ENCODE assay signal across 8 cellular contexts in the genomic region with DNA sequence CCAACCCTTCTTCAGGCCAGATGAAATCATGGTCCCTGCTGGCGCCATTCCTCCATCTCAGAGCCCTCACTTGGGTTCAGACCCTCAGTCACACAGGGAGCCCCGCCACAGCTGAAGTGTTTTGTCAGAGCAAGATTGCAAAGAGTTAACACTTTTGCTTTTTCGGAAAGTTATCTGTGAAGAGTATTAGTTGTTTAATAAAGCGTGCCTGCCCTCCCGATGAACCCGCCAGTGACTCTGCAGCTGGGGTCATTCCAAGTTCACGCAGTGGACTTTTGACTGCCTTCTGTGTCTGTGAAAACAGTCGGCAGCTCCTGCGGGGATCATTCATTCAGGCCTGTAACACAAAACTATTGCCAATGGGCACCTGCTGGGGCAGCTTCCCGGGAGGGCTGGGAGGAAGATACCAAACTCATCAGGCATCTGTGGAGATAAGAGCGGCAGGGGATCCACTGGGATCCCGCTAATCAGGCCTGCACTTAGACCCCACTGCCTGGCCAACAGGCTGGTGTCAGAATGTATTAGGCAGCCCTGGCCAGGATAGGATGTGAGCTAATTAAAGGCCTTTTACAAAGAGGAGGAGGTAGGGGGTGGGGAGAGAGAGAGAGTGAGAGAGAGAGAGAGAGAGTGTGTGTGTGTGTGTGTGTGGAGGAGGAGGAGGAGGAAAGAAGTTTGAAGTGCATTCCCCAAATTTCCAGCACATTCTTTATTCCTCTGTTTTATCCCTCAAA.
DNase-seq lines count a peak whose midpoint lies in the region; TF ChIP-seq lines count a peak whose summit lies in the region.

No MANE protein-coding gene starts in this region.

- H3K27me3 Mint-ChIP-seq in osteocyte (ENCODE audit: unreplicated experiment), result no peaks in the 10 kb centered on the region

- no peak overlapping the region for H3K4me3 ChIP-seq in SJCRH30
- no peak overlapping the region for H3K4me3 ChIP-seq in fibroblast of mammary gland (ENCODE audit: control insufficient read depth, low read depth, low read length)

- peak; percentile 96 for DNase-seq in Caki2 (ENCODE audit: low read depth)
- DNase-seq in SJCRH30, result peak; percentile 75 to 93
- DNase-seq in fibroblast of mammary gland (ENCODE audit: low read depth), result peak; percentile 43
- DNase-seq in osteocyte (ENCODE audit: extremely low spot score, unreplicated experiment), result no peak
- DNase-seq in cerebellar cortex (ENCODE audit: low spot score), result no peak
- no peak for DNase-seq in NCI-H2227 (lab: John Stamatoyannopoulos, UW; ENCODE audit: unreplicated experiment)
- no peak for DNase-seq in NCI-H526 treated with DMSO at 0.1 percent for 48 hours (lab: John Stamatoyannopoulos, UW)
- DNase-seq in LoVo (ENCODE audit: low spot score), result no peak

- H3K36me3 ChIP-seq in SJCRH30, result no peaks in the 10 kb centered on the region

- peak overlapping the region; percentile 15 for H3K27ac ChIP-seq in SJCRH30

- H3K27ac Mint-ChIP-seq in osteocyte (ENCODE audit: unreplicated experiment), result peak overlapping the region; percentile 79

- TF ChIP-seq CTCF in fibroblast of mammary gland (conservative IDR thresholded peaks at IDR 0.05; ENCODE audit: control insufficient read depth, insufficient read depth, low read depth, low read length) (no peak), osteocyte (IDR thresholded peaks at IDR 0.05) (no peak)

- H3K4me3 Mint-ChIP-seq in osteocyte (ENCODE audit: unreplicated experiment), result no peak overlapping the region

- H3K9me3 Mint-ChIP-seq in osteocyte (ENCODE audit: unreplicated experiment), result no peaks in the 10 kb centered on the region

- H3K36me3 Mint-ChIP-seq in osteocyte (ENCODE audit: unreplicated experiment), result peaks cover 12% of the 10 kb centered on the region

- no peaks in the 10 kb centered on the region for H3K9me3 ChIP-seq in SJCRH30 (replicated peaks)

- H3K27me3 ChIP-seq in SJCRH30, result no peaks in the 10 kb centered on the region

- in situ Hi-C loops in Caki2 (cut with HindIII; ENCODE audit: low pct_unique_long_range_greater_than_20kb, low sequenced_read_pairs), result no loop called here

- H3K4me1 ChIP-seq in SJCRH30, result peaks cover 25% of the 10 kb centered on the region

- peaks cover 44% of the 10 kb centered on the region for H3K4me1 Mint-ChIP-seq in osteocyte (ENCODE audit: unreplicated experiment)

Comparison
In these comparisons a context has a peak if more than half of its experiments do, and no peak if none do; other contexts are left out.
1. DNase-seq: peak in Caki2 (single experiment), SJCRH30 (2 of 2) and fibroblast of mammary gland (single experiment); none in osteocyte (single experiment), cerebellar cortex (single experiment), NCI-H2227 (single experiment), NCI-H526 treated with DMSO at 0.1 percent for 48 hours (single experiment) and LoVo (single experiment).